ENCODE assay signal across 12 cellular contexts in genomic region chr12:12182926-12183325, GRCh38.
DNase-seq lines count a peak whose midpoint lies in the region; ATAC-seq and TF ChIP-seq lines count a peak whose summit lies in the region.
"Had no signal": no experiment of that assay in that cellular context is flagged by ENCODE, and none has a peak within 500 bp of the region (broad histone marks: within the 10 kb centered on the region; RNA-seq: fewer than 3 reads in every experiment).

No MANE protein-coding gene starts in this region.

- peaks cover 14% of the 10 kb centered on the region for H3K4me1 Mint-ChIP-seq in mesothelial cell of epicardium
- H3K4me1 Mint-ChIP-seq in activated CD4-positive, alpha-beta memory T cell treated with anti-CD3 and anti-CD28 coated beads, Interleukin-2, amount 10 ng/mL, durations not matched to agents 7 days and 5 days, result no peaks in the 10 kb centered on the region
- H3K4me1 Mint-ChIP-seq: immature natural killer cell; stimulated activated memory B cell treated with anti-CD40 and anti-IgM and Interleukin-4, amounts not matched to agents 10 μg/mL and 1 μg/mL and 100 μg/mL, for 72 hours had no signal

- H3K9me3 ChIP-seq in AG04450 (ENCODE audit: control insufficient read depth, insufficient read depth, low read length), result no peaks in the 10 kb centered on the region

- H3K9me3 Mint-ChIP-seq in mesothelial cell of epicardium, result no peaks in the 10 kb centered on the region
- no peaks in the 10 kb centered on the region for H3K9me3 Mint-ChIP-seq in activated CD4-positive, alpha-beta memory T cell treated with anti-CD3 and anti-CD28 coated beads, Interleukin-2, amount 10 ng/mL, durations not matched to agents 7 days and 5 days
- H3K9me3 Mint-ChIP-seq: immature natural killer cell; stimulated activated memory B cell treated with anti-CD40 and anti-IgM and Interleukin-4, amounts not matched to agents 10 μg/mL and 1 μg/mL and 100 μg/mL, for 72 hours had no signal

- ATAC-seq in GM21528 (IDR thresholded peaks at IDR 0.05; ENCODE audit: low FRiP score, unreplicated experiment), result no peak
- ATAC-seq: stimulated activated memory B cell treated with anti-CD40 and anti-IgM and Interleukin-4, amounts not matched to agents 10 μg/mL and 1 μg/mL and 100 μg/mL, for 72 hours had no signal

- CTCF ChIA-PET in AG04450 (lab: Charles Lee), result interaction anchor here (1.2 kb wide), 1 partner anchor 137 kb away, joined by 3 read pairs; no protein-coding TSS in a partner anchor
- CTCF ChIA-PET in activated CD4-positive, alpha-beta memory T cell treated with anti-CD3 and anti-CD28 coated beads, Interleukin-2, amount 10 ng/mL, durations not matched to agents 7 days and 5 days (lab: Charles Lee), result no interaction called here

- H3K36me3 Mint-ChIP-seq in mesothelial cell of epicardium, result peaks cover 30% of the 10 kb centered on the region
- H3K36me3 Mint-ChIP-seq in activated CD4-positive, alpha-beta memory T cell treated with anti-CD3 and anti-CD28 coated beads, Interleukin-2, amount 10 ng/mL, durations not matched to agents 7 days and 5 days (ENCODE audit: low read depth), result no peaks in the 10 kb centered on the region
- H3K36me3 Mint-ChIP-seq: CD4-positive, CD25-positive, alpha-beta regulatory T cell; immature natural killer cell; stimulated activated memory B cell treated with anti-CD40 and anti-IgM and Interleukin-4, amounts not matched to agents 10 μg/mL and 1 μg/mL and 100 μg/mL, for 72 hours had no signal

- H3K4me3 Mint-ChIP-seq in mesothelial cell of epicardium, result no peak overlapping the region
- no peak overlapping the region for H3K4me3 Mint-ChIP-seq in activated CD4-positive, alpha-beta memory T cell treated with anti-CD3 and anti-CD28 coated beads, Interleukin-2, amount 10 ng/mL, durations not matched to agents 7 days and 5 days
- H3K4me3 Mint-ChIP-seq: CD4-positive, CD25-positive, alpha-beta regulatory T cell; immature natural killer cell; stimulated activated memory B cell treated with anti-CD40 and anti-IgM and Interleukin-4, amounts not matched to agents 10 μg/mL and 1 μg/mL and 100 μg/mL, for 72 hours had no signal

- POLR2A ChIA-PET in AG04450 (lab: Yijun Ruan, JAX), result no interaction called here
- POLR2A ChIA-PET in activated CD4-positive, alpha-beta memory T cell treated with anti-CD3 and anti-CD28 coated beads, Interleukin-2, amount 10 ng/mL, durations not matched to agents 7 days and 5 days (lab: Charles Lee), result interaction anchor here (1.1 kb wide), 1 partner anchor 11 kb away, joined by 3 read pairs; no protein-coding TSS in a partner anchor

- H3K27ac Mint-ChIP-seq in mesothelial cell of epicardium, result peak overlapping the region; percentile 74
- H3K27ac Mint-ChIP-seq in activated CD4-positive, alpha-beta memory T cell treated with anti-CD3 and anti-CD28 coated beads, Interleukin-2, amount 10 ng/mL, durations not matched to agents 7 days and 5 days, result no peak overlapping the region
- H3K27ac Mint-ChIP-seq: CD4-positive, CD25-positive, alpha-beta regulatory T cell; immature natural killer cell; stimulated activated memory B cell treated with anti-CD40 and anti-IgM and Interleukin-4, amounts not matched to agents 10 μg/mL and 1 μg/mL and 100 μg/mL, for 72 hours had no signal

- no peaks in the 10 kb centered on the region for H3K27me3 Mint-ChIP-seq in mesothelial cell of epicardium (ENCODE audit: low read depth)
- peaks cover 53% of the 10 kb centered on the region for H3K27me3 Mint-ChIP-seq in activated CD4-positive, alpha-beta memory T cell treated with anti-CD3 and anti-CD28 coated beads, Interleukin-2, amount 10 ng/mL, durations not matched to agents 7 days and 5 days

- DNase-seq in AG04450 (ENCODE audit: low read depth, low spot score), result peak; percentile 48
- peak; percentile 91 for DNase-seq in NCI-H146 (lab: John Stamatoyannopoulos, UW)
- peak; percentile 22 for DNase-seq in cerebellar cortex (ENCODE audit: low spot score)
- DNase-seq in mesothelial cell of epicardium (ENCODE audit: low spot score in 2 of 2, unreplicated experiment in 2 of 2), result no peak
- no peak for DNase-seq in GM10266 (ENCODE audit: extremely low spot score)
- DNase-seq in H4 (ENCODE audit: low spot score), result no peak
- DNase-seq in activated CD4-positive, alpha-beta memory T cell treated with anti-CD3 and anti-CD28 coated beads, Interleukin-2, amount 10 ng/mL, durations not matched to agents 7 days and 5 days, result no peak
- DNase-seq: CD4-positive, CD25-positive, alpha-beta regulatory T cell; immature natural killer cell; NCI-H2171 had no signal

- no peaks in the 10 kb centered on the region for H3K27me3 ChIP-seq in AG04450 (ENCODE audit: control insufficient read depth, insufficient read depth, low read length)

- H3K27ac ChIP-seq in AG04450 (ENCODE audit: low read depth, low read length), result no peak overlapping the region

- TF ChIP-seq CTCF in AG04450 (IDR thresholded peaks at IDR 0.05; ENCODE audit: low read depth, low read length), result no peak
- no peak for TF ChIP-seq CTCF in mesothelial cell of epicardium (IDR thresholded peaks at IDR 0.05; ENCODE audit: unreplicated experiment)
- no peak for TF ChIP-seq CTCF in GM10266 (IDR thresholded peaks at IDR 0.05; ENCODE audit: control insufficient read depth, insufficient read depth, low read depth, missing control alignments)

- no peak overlapping the region; the same call in 1 of the 2 replicates for H3K4me3 ChIP-seq in AG04450 (ENCODE audit: low read depth, low read length)

Comparison
In these comparisons a context has a peak if more than half of its experiments do, and no peak if none do; other contexts are left out.
1. DNase-seq: peak in AG04450 (single experiment), NCI-H146 (single experiment) and cerebellar cortex (single experiment); none in mesothelial cell of epicardium (0 of 2), GM10266 (single experiment), H4 (single experiment) and activated CD4-positive, alpha-beta memory T cell treated with anti-CD3 and anti-CD28 coated beads, Interleukin-2, amount 10 ng/mL, durations not matched to agents 7 days and 5 days (single experiment).